Comparison of ENCODE assay signal across 1 cellular context in the genomic region with DNA sequence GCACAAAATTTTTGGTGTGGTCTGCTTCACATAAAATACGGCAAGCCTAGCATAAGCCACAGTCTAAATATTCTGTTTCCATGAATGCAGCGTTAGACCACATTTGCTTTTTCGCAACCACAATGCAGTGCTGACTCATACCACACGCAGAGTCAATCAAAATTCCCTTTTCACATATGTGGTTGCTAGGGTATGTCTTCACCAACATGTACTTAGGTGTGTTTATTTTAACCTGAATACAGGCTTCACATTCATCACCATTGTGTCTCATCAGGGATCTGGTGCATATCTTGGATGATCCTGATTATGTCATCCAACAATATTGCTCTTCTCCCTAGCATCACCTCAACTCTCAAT.
TF ChIP-seq lines count a peak whose summit lies in the region.

No MANE protein-coding gene starts in this region.

TF ChIP-seq in SK-N-SH, 30 proteins besides CTCF, POLR2A, EP300 and RAD21 (continued from another document):
- TF ChIP-seq, protein P1, sequence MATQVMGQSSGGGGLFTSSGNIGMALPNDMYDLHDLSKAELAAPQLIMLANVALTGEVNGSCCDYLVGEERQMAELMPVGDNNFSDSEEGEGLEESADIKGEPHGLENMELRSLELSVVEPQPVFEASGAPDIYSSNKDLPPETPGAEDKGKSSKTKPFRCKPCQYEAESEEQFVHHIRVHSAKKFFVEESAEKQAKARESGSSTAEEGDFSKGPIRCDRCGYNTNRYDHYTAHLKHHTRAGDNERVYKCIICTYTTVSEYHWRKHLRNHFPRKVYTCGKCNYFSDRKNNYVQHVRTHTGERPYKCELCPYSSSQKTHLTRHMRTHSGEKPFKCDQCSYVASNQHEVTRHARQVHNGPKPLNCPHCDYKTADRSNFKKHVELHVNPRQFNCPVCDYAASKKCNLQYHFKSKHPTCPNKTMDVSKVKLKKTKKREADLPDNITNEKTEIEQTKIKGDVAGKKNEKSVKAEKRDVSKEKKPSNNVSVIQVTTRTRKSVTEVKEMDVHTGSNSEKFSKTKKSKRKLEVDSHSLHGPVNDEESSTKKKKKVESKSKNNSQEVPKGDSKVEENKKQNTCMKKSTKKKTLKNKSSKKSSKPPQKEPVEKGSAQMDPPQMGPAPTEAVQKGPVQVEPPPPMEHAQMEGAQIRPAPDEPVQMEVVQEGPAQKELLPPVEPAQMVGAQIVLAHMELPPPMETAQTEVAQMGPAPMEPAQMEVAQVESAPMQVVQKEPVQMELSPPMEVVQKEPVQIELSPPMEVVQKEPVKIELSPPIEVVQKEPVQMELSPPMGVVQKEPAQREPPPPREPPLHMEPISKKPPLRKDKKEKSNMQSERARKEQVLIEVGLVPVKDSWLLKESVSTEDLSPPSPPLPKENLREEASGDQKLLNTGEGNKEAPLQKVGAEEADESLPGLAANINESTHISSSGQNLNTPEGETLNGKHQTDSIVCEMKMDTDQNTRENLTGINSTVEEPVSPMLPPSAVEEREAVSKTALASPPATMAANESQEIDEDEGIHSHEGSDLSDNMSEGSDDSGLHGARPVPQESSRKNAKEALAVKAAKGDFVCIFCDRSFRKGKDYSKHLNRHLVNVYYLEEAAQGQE (IDR thresholded peaks at IDR 0.05; ENCODE audit: low read depth, low read length), result no peak
- TF ChIP-seq TEAD4 (IDR thresholded peaks at IDR 0.05; ENCODE audit: borderline replicate concordance, insufficient read depth) (peak; percentile 24; the same call in 1 of the 2 replicates), SMC3 (IDR thresholded peaks at IDR 0.05; ENCODE audit: low read depth, low read length) (no peak), ELF1 (IDR thresholded peaks at IDR 0.05) (no peak), MEF2A (IDR thresholded peaks at IDR 0.05; ENCODE audit: borderline replicate concordance, low read depth) (no peak), RXRA (IDR thresholded peaks at IDR 0.05; ENCODE audit: borderline replicate concordance, low read depth) (no peak), FOSL2 (IDR thresholded peaks at IDR 0.05; ENCODE audit: borderline replicate concordance, low read depth) (peak; percentile 61; the same call in 1 of the 2 replicates)
- TF ChIP-seq, protein P2, sequence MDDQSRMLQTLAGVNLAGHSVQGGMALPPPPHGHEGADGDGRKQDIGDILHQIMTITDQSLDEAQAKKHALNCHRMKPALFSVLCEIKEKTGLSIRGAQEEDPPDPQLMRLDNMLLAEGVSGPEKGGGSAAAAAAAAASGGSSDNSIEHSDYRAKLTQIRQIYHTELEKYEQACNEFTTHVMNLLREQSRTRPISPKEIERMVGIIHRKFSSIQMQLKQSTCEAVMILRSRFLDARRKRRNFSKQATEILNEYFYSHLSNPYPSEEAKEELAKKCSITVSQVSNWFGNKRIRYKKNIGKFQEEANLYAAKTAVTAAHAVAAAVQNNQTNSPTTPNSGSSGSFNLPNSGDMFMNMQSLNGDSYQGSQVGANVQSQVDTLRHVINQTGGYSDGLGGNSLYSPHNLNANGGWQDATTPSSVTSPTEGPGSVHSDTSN (IDR thresholded peaks at IDR 0.05), result peak; percentile 63
- TF ChIP-seq, protein P3, sequence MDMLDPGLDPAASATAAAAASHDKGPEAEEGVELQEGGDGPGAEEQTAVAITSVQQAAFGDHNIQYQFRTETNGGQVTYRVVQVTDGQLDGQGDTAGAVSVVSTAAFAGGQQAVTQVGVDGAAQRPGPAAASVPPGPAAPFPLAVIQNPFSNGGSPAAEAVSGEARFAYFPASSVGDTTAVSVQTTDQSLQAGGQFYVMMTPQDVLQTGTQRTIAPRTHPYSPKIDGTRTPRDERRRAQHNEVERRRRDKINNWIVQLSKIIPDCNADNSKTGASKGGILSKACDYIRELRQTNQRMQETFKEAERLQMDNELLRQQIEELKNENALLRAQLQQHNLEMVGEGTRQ (IDR thresholded peaks at IDR 0.05; ENCODE audit: borderline replicate concordance, low read depth, low read length), result no peak
- TF ChIP-seq, protein P4, sequence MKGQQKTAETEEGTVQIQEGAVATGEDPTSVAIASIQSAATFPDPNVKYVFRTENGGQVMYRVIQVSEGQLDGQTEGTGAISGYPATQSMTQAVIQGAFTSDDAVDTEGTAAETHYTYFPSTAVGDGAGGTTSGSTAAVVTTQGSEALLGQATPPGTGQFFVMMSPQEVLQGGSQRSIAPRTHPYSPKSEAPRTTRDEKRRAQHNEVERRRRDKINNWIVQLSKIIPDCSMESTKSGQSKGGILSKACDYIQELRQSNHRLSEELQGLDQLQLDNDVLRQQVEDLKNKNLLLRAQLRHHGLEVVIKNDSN (IDR thresholded peaks at IDR 0.05; ENCODE audit: borderline replicate concordance, low read depth), result no peak
